ENCODE assay signal across 19 cellular contexts in the genomic region with DNA sequence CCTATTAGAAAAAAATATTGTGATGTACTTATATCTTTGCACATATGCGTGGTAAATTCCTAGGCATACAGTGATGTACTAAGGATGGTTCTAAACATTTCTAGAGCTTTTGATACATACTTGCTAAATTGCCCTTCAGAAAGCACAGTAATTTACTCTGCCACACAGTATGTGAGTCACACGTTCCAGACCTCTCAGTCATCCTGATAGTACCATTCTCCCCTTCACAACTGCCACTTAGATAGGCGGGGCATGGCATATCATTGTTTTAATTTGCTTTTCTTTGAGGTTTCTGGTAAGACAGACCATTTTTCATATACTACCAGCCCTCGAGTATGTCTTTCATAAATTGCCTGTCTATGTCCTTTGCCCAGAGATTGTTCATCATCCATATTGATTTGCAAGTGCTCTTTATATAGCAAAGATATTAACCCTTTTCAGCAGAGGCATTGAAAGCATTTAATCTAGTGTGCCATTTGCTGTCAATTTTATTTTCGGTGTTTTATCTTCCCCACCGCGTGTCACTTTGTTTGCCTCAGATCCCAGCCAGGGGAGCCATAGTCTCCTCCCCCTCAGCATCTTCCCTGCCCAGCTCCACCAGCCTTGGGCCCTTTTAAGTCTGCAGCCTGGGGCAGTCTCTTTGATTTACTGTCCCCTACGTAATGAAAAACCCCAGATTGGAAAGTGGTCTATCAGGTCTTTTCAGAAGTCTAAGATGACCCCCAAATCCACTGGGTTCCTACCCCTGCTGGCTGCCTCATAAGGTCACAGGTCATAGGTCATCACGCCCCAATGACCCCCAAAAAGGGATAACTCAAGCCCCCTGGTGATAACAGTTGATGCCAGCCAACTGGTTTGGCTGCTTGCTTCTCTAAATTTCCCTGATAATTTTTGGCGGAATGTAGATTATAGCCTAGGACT. TPM values are rescaled to one million over a fixed set of nuclear protein-coding genes. Genes with fewer than 3 reads are reported as not detected.
DNase-seq lines count a peak whose midpoint lies in the region; ATAC-seq, FAIRE-seq and TF ChIP-seq lines count a peak whose summit lies in the region.
"Had no signal": no experiment of that assay in that cellular context is flagged by ENCODE, and none has a peak within 500 bp of the region (broad histone marks: within the 10 kb centered on the region; RNA-seq: fewer than 3 reads in every experiment).

No MANE protein-coding gene starts in this region.

- no peaks in the 10 kb centered on the region; the same call in 1 of the 2 replicates for H3K9me3 ChIP-seq in MG63
- no peaks in the 10 kb centered on the region for H3K9me3 ChIP-seq in K562 (replicated peaks; ENCODE audit: control insufficient read depth, insufficient read depth, low read depth, low read length)
- H3K9me3 ChIP-seq: neutrophil had no signal

- H3K9me1 ChIP-seq in K562 (ENCODE audit: control insufficient read depth, insufficient read depth, low read length) = no peaks in the 10 kb centered on the region

- BruUV-seq in K562 (replicated peaks; lab: Mats Ljungman, UMichigan) = no TSS peak

- ATAC-seq in activated CD4-positive, alpha-beta T cell treated with anti-CD3 and anti-CD28 coated beads for 36 hours = peak; percentile 98
- ATAC-seq in K562 (no peak), GM19351 (IDR thresholded peaks at IDR 0.05; ENCODE audit: unreplicated experiment) (no peak), GM18511 (IDR thresholded peaks at IDR 0.05; ENCODE audit: unreplicated experiment) (no peak), GM18517 (IDR thresholded peaks at IDR 0.05; ENCODE audit: unreplicated experiment) (no peak)
- ATAC-seq: CD8-positive, alpha-beta T cell had no signal

- no peak for TF ChIP-seq EP300 in K562 (IDR thresholded peaks at IDR 0.05; ENCODE audit: low read length)

- H3K4me1 Mint-ChIP-seq in activated CD4-positive, alpha-beta T cell treated with anti-CD3 and anti-CD28 coated beads for 36 hours = peaks cover 9% of the 10 kb centered on the region

- H3K4me3 ChIP-seq in MG63 (no peak overlapping the region), K562 (no peak overlapping the region), retinal pigment epithelial cell (ENCODE audit: low read length) (no peak overlapping the region)

- no peak for TF ChIP-seq RAD21 in K562 (CRISPR knock-in tag; conservative IDR thresholded peaks at IDR 0.05 in 1 of 2, IDR thresholded peaks at IDR 0.05 in 1 of 2)

- no peaks in the 10 kb centered on the region for H4K20me1 ChIP-seq in K562 (replicated peaks; ENCODE audit: control insufficient read depth, insufficient read depth, low read length)

- no peaks in the 10 kb centered on the region for H3K4me1 ChIP-seq in K562 (replicated peaks in 1 of 2; ENCODE audit: control insufficient read depth in 2 of 2, insufficient read depth in 2 of 2, low read length in 2 of 2)

- TF ChIP-seq CTCF in K562 (IDR thresholded peaks at IDR 0.05 in 2 of 3, conservative IDR thresholded peaks at IDR 0.05 in 1 of 3; ENCODE audit: insufficient read depth in 2 of 3, low read depth in 1 of 3, low read length in 3 of 3) (no peak), retinal pigment epithelial cell (conservative IDR thresholded peaks at IDR 0.05; ENCODE audit: low read depth, low read length) (no peak)

- H3K36me3 ChIP-seq in MG63 (no peaks in the 10 kb centered on the region), K562 (ENCODE audit: control insufficient read depth, insufficient read depth, low read length) (no peaks in the 10 kb centered on the region)
- H3K36me3 ChIP-seq: neutrophil had no signal

- DNase-seq in activated CD4-positive, alpha-beta T cell treated with anti-CD3 and anti-CD28 coated beads for 36 hours = peak; percentile 54
- DNase-seq in activated CD4-positive, alpha-beta T cell treated with anti-CD3 and anti-CD28 coated beads for 1 hour = no peak
- DNase-seq in MG63 (peak; percentile 61), K562 (ENCODE audit: extremely low read depth in 1 of 4, low spot score in 3 of 4) (no peak), retinal pigment epithelial cell (ENCODE audit: low read depth) (peak; percentile 65)
- DNase-seq: activated CD4-positive, CD25-positive, alpha-beta regulatory T cell treated with anti-CD3 and anti-CD28 coated beads, Interleukin-2, amount 50 U/mL, for 72 hours; activated T-cell treated with anti-CD3 and anti-CD28 coated beads, Interleukin-2, amount 50 U/mL, for 1 hour; anterior cingulate cortex; CD8-positive, alpha-beta T cell; H7; mesendoderm; MV-4-11; NCI-H2171 treated with DMSO at 0.1 percent for 48 hours had no signal

- H2AFZ ChIP-seq in K562 (ENCODE audit: low read depth, low read length) = no peak overlapping the region

- no peak overlapping the region for H3K4me3 Mint-ChIP-seq in activated CD4-positive, alpha-beta T cell treated with anti-CD3 and anti-CD28 coated beads for 36 hours
- H3K4me3 Mint-ChIP-seq: CD8-positive, alpha-beta T cell; dendritic cell treated with granulocyte-macrophage colony-stimulating factor and Interleukin-4, amounts not matched to agents 40 ng/mL and 50 ng/mL, for 4 days had no signal

- peaks cover 16% of the 10 kb centered on the region for H3K27me3 ChIP-seq in MG63
- peaks cover 10 to 29% of the 10 kb centered on the region in 2 experiments for H3K27me3 ChIP-seq in K562 (ENCODE audit: control insufficient read depth in 2 of 2, insufficient read depth in 2 of 2, low read length in 2 of 2)

- POLR2A ChIA-PET in activated CD4-positive, alpha-beta T cell treated with anti-CD3 and anti-CD28 coated beads for 36 hours (lab: Charles Lee) = no interaction called here
- POLR2A ChIA-PET in K562 (lab: Yijun Ruan, JAX) = no interaction called here

- in situ Hi-C loops in K562 (cut with MboI) = loop anchor here (25.0 kb wide), 1 partner anchor 1043 kb away; a partner anchor contains a TSS

- H3K9me3 Mint-ChIP-seq in activated CD4-positive, alpha-beta T cell treated with anti-CD3 and anti-CD28 coated beads for 36 hours (ENCODE audit: low read depth) = no peaks in the 10 kb centered on the region
- H3K9me3 Mint-ChIP-seq: CD8-positive, alpha-beta T cell; dendritic cell treated with granulocyte-macrophage colony-stimulating factor and Interleukin-4, amounts not matched to agents 40 ng/mL and 50 ng/mL, for 4 days had no signal

- intact Hi-C loops in activated CD4-positive, alpha-beta T cell treated with anti-CD3 and anti-CD28 coated beads for 36 hours (cut with DNase I, micrococcal nuclease) = loop anchor here in 1 of 2 experiments (5.0 kb wide), 1 partner anchor 63 kb away; no protein-coding TSS in a partner anchor
- intact Hi-C loops in K562 (cut with micrococcal nuclease) = no loop called here

- FAIRE-seq in K562 (lab: Jason Lieb, UNC) = peak; percentile 35
- FAIRE-seq: A204.1 had no signal

- CTCF ChIA-PET in activated CD4-positive, alpha-beta T cell treated with anti-CD3 and anti-CD28 coated beads for 36 hours (lab: Charles Lee) = interaction anchor here (0.7 to 1.5 kb wide), 2 partner anchors 21 to 22 kb away, joined by 4 to 6 read pairs; no protein-coding TSS in a partner anchor
- CTCF ChIA-PET in K562 (lab: Yijun Ruan, JAX; ENCODE audit: low intra/inter-chr PET ratio) = no interaction called here

- H3K27ac Mint-ChIP-seq in activated CD4-positive, alpha-beta T cell treated with anti-CD3 and anti-CD28 coated beads for 36 hours = no peak overlapping the region
- H3K27ac Mint-ChIP-seq: CD8-positive, alpha-beta T cell; dendritic cell treated with granulocyte-macrophage colony-stimulating factor and Interleukin-4, amounts not matched to agents 40 ng/mL and 50 ng/mL, for 4 days had no signal

- H3K79me2 ChIP-seq in K562 (ENCODE audit: control insufficient read depth, insufficient read depth, low read length) = no peaks in the 10 kb centered on the region

- no peak overlapping the region for H3K27ac ChIP-seq in K562 (ENCODE audit: extremely low read depth, low read depth, low read length)
- H3K27ac ChIP-seq: neutrophil had no signal

- H3K36me3 Mint-ChIP-seq in activated CD4-positive, alpha-beta T cell treated with anti-CD3 and anti-CD28 coated beads for 36 hours (ENCODE audit: low read depth) = no peaks in the 10 kb centered on the region
- H3K36me3 Mint-ChIP-seq: CD8-positive, alpha-beta T cell had no signal

- H3K4me2 ChIP-seq in K562 (ENCODE audit: insufficient read depth, low read length) = no peak overlapping the region

- no peak overlapping the region for H3K9ac ChIP-seq in K562 (ENCODE audit: insufficient read depth in 1 of 2, low read depth in 2 of 2, low read length in 2 of 2)

- no peak for TF ChIP-seq POLR2A in K562 (conservative IDR thresholded peaks at IDR 0.05)

- 0% methylated on average over 10 of the region's 10 CpGs for WGBS in K562 (ENCODE audit: insufficient coverage, low coverage, missing lambda C conversion rate)

- H3K27me3 Mint-ChIP-seq in activated CD4-positive, alpha-beta T cell treated with anti-CD3 and anti-CD28 coated beads for 36 hours = peaks cover 34% of the 10 kb centered on the region

TF ChIP-seq in K562, 482 proteins besides CTCF, POLR2A, EP300 and RAD21 (continues in another document):
- no peak for TF ChIP-seq CTBP1 (IDR thresholded peaks at IDR 0.05; ENCODE audit: borderline replicate concordance)
- no peak for TF ChIP-seq NCOA2 (IDR thresholded peaks at IDR 0.05; ENCODE audit: partially characterized antibody in 2 of 2)
- TF ChIP-seq HSF4 (CRISPR knock-in tag; IDR thresholded peaks at IDR 0.05; ENCODE audit: borderline replicate concordance) = no peak
- TF ChIP-seq NR2C2 (CRISPR knock-in tag; IDR thresholded peaks at IDR 0.05) = no peak
- TF ChIP-seq NR2C2 (tag; IDR thresholded peaks at IDR 0.05) = peak; percentile 38; the same call in 1 of the 2 replicates
- no peak for TF ChIP-seq ERF (CRISPR knock-in tag; IDR thresholded peaks at IDR 0.05)

RNA-seq across cellular contexts. Expression of a gene that starts 11.8 kb away (rescaled TPM):
- total RNA-seq in activated CD4-positive, alpha-beta T cell treated with anti-CD3 and anti-CD28 coated beads for 36 hours = not detected
- not detected in 2 replicates for total RNA-seq in MG63 (2014; rRNA removed; shearing (Covaris generic); ENCODE audit: low replicate concordance)
- not detected in 2 replicates for total RNA-seq in K562 (2011; cell fraction: chromatin; rRNA removed; ENCODE audit: low replicate concordance)
- total RNA-seq in K562 (2011; cell fraction: nucleolus; rRNA removed) = not detected in 2 replicates
- not detected in 2 replicates for total RNA-seq in K562 (2011; cell fraction: nucleoplasm; rRNA removed)
- total RNA-seq in K562 (2014; rRNA removed) (not detected in 2 replicates), K562 (2014; rRNA removed; fragmentation: Illumina TruSeq; extraction: Trizol) (not detected in 2 replicates), K562 (2015; rRNA removed; fragmentation: Illumina TruSeq; extraction: Trizol) (not detected in 2 replicates), K562 (2021) (not detected in 2 replicates)
- polyA plus RNA-seq in K562 (2011; rRNA removed) (not detected in 2 replicates), K562 (2014; fragmentation: Illumina TruSeq; extraction: Trizol) (not detected in 2 replicates), K562 (2014; fragmentation: Nextera tagmentation; extraction: Ambion mirVana) (not detected), K562 (2014; rRNA removed) (not detected in 2 replicates)
- not detected in 2 replicates for polyA plus RNA-seq in K562 (2011; cell fraction: cytosol; rRNA removed)
- not detected in 2 replicates for polyA plus RNA-seq in K562 (2011; cell fraction: nucleus; rRNA removed)
- polyA plus RNA-seq in K562 (2012) = not detected in 2 replicates
- polyA minus RNA-seq in K562 (2011; rRNA and poly(A)+ RNA removed) = not detected in 2 replicates
- polyA minus RNA-seq in K562 (2011; cell fraction: cytosol; rRNA and poly(A)+ RNA removed) = not detected in 2 replicates
- not detected in 2 replicates for polyA minus RNA-seq in K562 (2011; cell fraction: nucleus; rRNA and poly(A)+ RNA removed)
- total RNA-seq: CD8-positive, alpha-beta T cell had no signal

Comparison
In these comparisons a context has a peak if more than half of its experiments do, and no peak if none do; other contexts are left out.
1. DNase-seq: peak in activated CD4-positive, alpha-beta T cell treated with anti-CD3 and anti-CD28 coated beads for 36 hours (single experiment), MG63 (single experiment) and retinal pigment epithelial cell (single experiment); none in activated CD4-positive, alpha-beta T cell treated with anti-CD3 and anti-CD28 coated beads for 1 hour (single experiment) and K562 (0 of 4).